1 cellular context compared by ENCODE assay signal in genomic region chr6:77133031-77133430, GRCh38.
TF ChIP-seq lines count a peak whose summit lies in the region.

No MANE protein-coding gene starts in this region.

TF ChIP-seq in GM12878, 131 proteins besides CTCF, POLR2A, EP300 and RAD21 (continued from another document):
- TF ChIP-seq, protein P1, sequence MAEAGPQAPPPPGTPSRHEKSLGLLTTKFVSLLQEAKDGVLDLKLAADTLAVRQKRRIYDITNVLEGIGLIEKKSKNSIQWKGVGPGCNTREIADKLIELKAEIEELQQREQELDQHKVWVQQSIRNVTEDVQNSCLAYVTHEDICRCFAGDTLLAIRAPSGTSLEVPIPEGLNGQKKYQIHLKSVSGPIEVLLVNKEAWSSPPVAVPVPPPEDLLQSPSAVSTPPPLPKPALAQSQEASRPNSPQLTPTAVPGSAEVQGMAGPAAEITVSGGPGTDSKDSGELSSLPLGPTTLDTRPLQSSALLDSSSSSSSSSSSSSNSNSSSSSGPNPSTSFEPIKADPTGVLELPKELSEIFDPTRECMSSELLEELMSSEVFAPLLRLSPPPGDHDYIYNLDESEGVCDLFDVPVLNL (IDR thresholded peaks at IDR 0.05; ENCODE audit: low read depth, low read length): no peak
- TF ChIP-seq JUNB (IDR thresholded peaks at IDR 0.05): no peak
- TF ChIP-seq, protein P2, sequence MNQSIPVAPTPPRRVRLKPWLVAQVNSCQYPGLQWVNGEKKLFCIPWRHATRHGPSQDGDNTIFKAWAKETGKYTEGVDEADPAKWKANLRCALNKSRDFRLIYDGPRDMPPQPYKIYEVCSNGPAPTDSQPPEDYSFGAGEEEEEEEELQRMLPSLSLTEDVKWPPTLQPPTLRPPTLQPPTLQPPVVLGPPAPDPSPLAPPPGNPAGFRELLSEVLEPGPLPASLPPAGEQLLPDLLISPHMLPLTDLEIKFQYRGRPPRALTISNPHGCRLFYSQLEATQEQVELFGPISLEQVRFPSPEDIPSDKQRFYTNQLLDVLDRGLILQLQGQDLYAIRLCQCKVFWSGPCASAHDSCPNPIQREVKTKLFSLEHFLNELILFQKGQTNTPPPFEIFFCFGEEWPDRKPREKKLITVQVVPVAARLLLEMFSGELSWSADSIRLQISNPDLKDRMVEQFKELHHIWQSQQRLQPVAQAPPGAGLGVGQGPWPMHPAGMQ (IDR thresholded peaks at IDR 0.05; ENCODE audit: borderline replicate concordance): no peak
- TF ChIP-seq MTA3 (IDR thresholded peaks at IDR 0.05; ENCODE audit: borderline replicate concordance, low read length): no peak
- no peak for TF ChIP-seq JUND (IDR thresholded peaks at IDR 0.05; ENCODE audit: low read depth, low read length)
- TF ChIP-seq NR2F1 (conservative IDR thresholded peaks at IDR 0.05): no peak
- TF ChIP-seq DPF2 (IDR thresholded peaks at IDR 0.05): no peak
- TF ChIP-seq STAT1 (conservative IDR thresholded peaks at IDR 0.05): no peak
- TF ChIP-seq NFIC (IDR thresholded peaks at IDR 0.05; ENCODE audit: low read depth, low read length): no peak
- TF ChIP-seq HDGF (IDR thresholded peaks at IDR 0.05): no peak
- no peak for TF ChIP-seq MYC (IDR thresholded peaks at IDR 0.05; ENCODE audit: insufficient read depth, insufficient read length, insufficient replicate concordance, low read length, severe bottlenecking)
- no peak for TF ChIP-seq CBX3 (IDR thresholded peaks at IDR 0.05; ENCODE audit: borderline replicate concordance, low read depth)
- TF ChIP-seq, protein P3, sequence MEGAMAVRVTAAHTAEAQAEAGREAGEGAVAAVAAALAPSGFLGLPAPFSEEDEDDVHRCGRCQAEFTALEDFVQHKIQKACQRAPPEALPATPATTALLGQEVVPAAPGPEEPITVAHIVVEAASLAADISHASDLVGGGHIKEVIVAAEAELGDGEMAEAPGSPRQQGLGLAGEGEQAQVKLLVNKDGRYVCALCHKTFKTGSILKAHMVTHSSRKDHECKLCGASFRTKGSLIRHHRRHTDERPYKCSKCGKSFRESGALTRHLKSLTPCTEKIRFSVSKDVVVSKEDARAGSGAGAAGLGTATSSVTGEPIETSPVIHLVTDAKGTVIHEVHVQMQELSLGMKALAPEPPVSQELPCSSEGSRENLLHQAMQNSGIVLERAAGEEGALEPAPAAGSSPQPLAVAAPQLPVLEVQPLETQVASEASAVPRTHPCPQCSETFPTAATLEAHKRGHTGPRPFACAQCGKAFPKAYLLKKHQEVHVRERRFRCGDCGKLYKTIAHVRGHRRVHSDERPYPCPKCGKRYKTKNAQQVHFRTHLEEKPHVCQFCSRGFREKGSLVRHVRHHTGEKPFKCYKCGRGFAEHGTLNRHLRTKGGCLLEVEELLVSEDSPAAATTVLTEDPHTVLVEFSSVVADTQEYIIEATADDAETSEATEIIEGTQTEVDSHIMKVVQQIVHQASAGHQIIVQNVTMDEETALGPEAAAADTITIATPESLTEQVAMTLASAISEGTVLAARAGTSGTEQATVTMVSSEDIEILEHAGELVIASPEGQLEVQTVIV (IDR thresholded peaks at IDR 0.05; ENCODE audit: borderline replicate concordance, partially characterized antibody): no peak
